20 cellular contexts compared by ENCODE assay signal in the genomic region with DNA sequence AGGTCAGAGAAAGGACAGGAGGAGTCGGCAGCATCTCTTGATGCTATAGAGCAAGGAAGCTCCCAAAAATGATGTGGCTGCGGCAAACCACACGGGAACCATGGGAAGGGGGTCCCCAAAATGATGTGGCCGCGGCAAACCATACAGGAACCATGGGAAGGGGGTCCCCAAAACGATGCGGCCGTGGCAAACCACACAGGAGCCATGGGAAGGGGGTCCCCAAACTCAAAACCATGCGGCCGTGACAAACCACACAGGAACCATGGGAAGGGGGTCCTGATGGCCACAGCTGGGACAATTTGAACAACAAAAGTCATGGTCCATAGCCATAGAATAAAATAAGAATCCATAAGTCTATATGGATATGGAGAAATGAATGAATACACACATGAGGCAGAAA. TPM values are rescaled to one million over a fixed set of nuclear protein-coding genes. Genes with fewer than 3 reads are reported as not detected.
DNase-seq lines count a peak whose midpoint lies in the region; ATAC-seq and TF ChIP-seq lines count a peak whose summit lies in the region.
"Had no signal": no experiment of that assay in that cellular context is flagged by ENCODE, and none has a peak within 500 bp of the region (broad histone marks: within the 10 kb centered on the region; RNA-seq: fewer than 3 reads in every experiment).

No MANE protein-coding gene starts in this region.

- no peak overlapping the region for H2AK5ac ChIP-seq in neuronal stem cell (ENCODE audit: low read depth, low read length)

- H2AFZ ChIP-seq in neuronal stem cell (ENCODE audit: low read length) = no peak overlapping the region
- H2AFZ ChIP-seq: GM23248 had no signal

- H3K4me1 Mint-ChIP-seq in CD14-positive monocyte = no peaks in the 10 kb centered on the region

- no peak overlapping the region for H2BK120ac ChIP-seq in neuronal stem cell (ENCODE audit: low read depth, low read length)

- H3K4me2 ChIP-seq in neuronal stem cell (ENCODE audit: insufficient read depth, low read length, poor library complexity, severe bottlenecking) = no peak overlapping the region
- H3K4me2 ChIP-seq: BLaER1 treated with 17β-estradiol and CSF1 and Interleukin-3, amounts not matched to agents 10 nM and 100 nM had no signal

- H3K4me1 ChIP-seq in neuronal stem cell (ENCODE audit: control insufficient read depth in 2 of 2, insufficient read depth in 1 of 2, low read depth in 1 of 2, low read length in 2 of 2) (no peaks in the 10 kb centered on the region), spleen (peaks cover 0 to 6% (median 3%) of the 10 kb centered on the region in 6 donors), upper lobe of right lung (no peaks in the 10 kb centered on the region)
- H3K4me1 ChIP-seq: BE2C had no signal

- H2BK12ac ChIP-seq in neuronal stem cell (ENCODE audit: low read length) = no peak overlapping the region

- H4K91ac ChIP-seq in neuronal stem cell (ENCODE audit: low read depth, low read length, poor library complexity) = no peak overlapping the region

- H2BK5ac ChIP-seq in neuronal stem cell (ENCODE audit: low read length) = no peak overlapping the region

- H3K9me3 Mint-ChIP-seq in CD14-positive monocyte = peaks cover 0 to 2% (median 0%) of the 10 kb centered on the region in 7 donors

- H4K8ac ChIP-seq in neuronal stem cell (ENCODE audit: low read depth, low read length) = no peak overlapping the region

- H3K23ac ChIP-seq in neuronal stem cell (ENCODE audit: low read depth, low read length, poor library complexity) = no peak overlapping the region

- no peak for TF ChIP-seq POLR2A in spleen (IDR thresholded peaks at IDR 0.05)

- H3K18ac ChIP-seq in neuronal stem cell (ENCODE audit: low read length) = peak overlapping the region; percentile 9

- H2BK15ac ChIP-seq in neuronal stem cell (ENCODE audit: low read length) = no peak overlapping the region

- no peak overlapping the region for H3K4ac ChIP-seq in neuronal stem cell (ENCODE audit: low read length)

- DNase-seq in CD14-positive monocyte (ENCODE audit: low spot score) (peak; percentile 5), neuronal stem cell (ENCODE audit: low spot score) (no peak), spleen (peak; percentile 22), upper lobe of right lung (peak; percentile 27), NCI-H1092 treated with DMSO at 0.1 percent for 48 hours (lab: John Stamatoyannopoulos, UW) (no peak)
- DNase-seq: BE2C; Calu3; CD4-positive, alpha-beta memory T cell; COR-L47; DMS53; DMS79 treated with DMSO at 0.1 percent for 48 hours; GF-D8; H7; HCEC 1CT had no signal

- no peak overlapping the region for H3K27ac Mint-ChIP-seq in CD14-positive monocyte
- H3K27ac Mint-ChIP-seq: CD4-positive, alpha-beta memory T cell had no signal

- H3K79me1 ChIP-seq in neuronal stem cell (ENCODE audit: low read depth, low read length) = no peaks in the 10 kb centered on the region

- no peaks in the 10 kb centered on the region for H3K36me3 Mint-ChIP-seq in CD14-positive monocyte
- H3K36me3 Mint-ChIP-seq: CD4-positive, alpha-beta memory T cell had no signal

- H3K4me3 Mint-ChIP-seq in CD14-positive monocyte = no peak overlapping the region
- H3K4me3 Mint-ChIP-seq: CD4-positive, alpha-beta memory T cell had no signal

- H3K36me3 ChIP-seq in neuronal stem cell (replicated peaks in 1 of 2; ENCODE audit: control insufficient read depth in 2 of 2, insufficient read depth in 2 of 2, low read length in 2 of 2) = no peaks in the 10 kb centered on the region
- H3K36me3 ChIP-seq in spleen = no peaks in the 10 kb centered on the region
- no peaks in the 10 kb centered on the region for H3K36me3 ChIP-seq in upper lobe of right lung
- H3K36me3 ChIP-seq: BE2C; BLaER1 treated with 17β-estradiol and CSF1 and Interleukin-3, amounts not matched to agents 10 nM and 100 nM had no signal

- intact Hi-C loops in CD14-positive monocyte (cut with micrococcal nuclease) = loop anchor here in 1 of 2 donors (10.0 kb wide), 1 partner anchor 332 kb away; the partner anchor contains the start of gene INHBB
- intact Hi-C loops in spleen (cut with DNase I; ENCODE audit: low total_unique reads) = loop anchor here (5.0 kb wide), 1 partner anchor 335 kb away; no protein-coding TSS in a partner anchor
- intact Hi-C loops in upper lobe of right lung (cut with DNase I) = loop anchor here (10.0 kb wide), 1 partner anchor 102 kb away; no protein-coding TSS in a partner anchor

- H3K27ac ChIP-seq in neuronal stem cell (replicated peaks; ENCODE audit: low read length) (no peak overlapping the region), spleen (no peak overlapping the region), upper lobe of right lung (no peak overlapping the region)
- H3K27ac ChIP-seq: 22Rv1; BLaER1 treated with 17β-estradiol and CSF1 and Interleukin-3, amounts not matched to agents 10 nM and 100 nM had no signal

- no CpG with 5 or more reads among the region's 10 CpGs for WGBS in neuronal stem cell (ENCODE audit: extremely low coverage in 2 of 2, insufficient read length in 2 of 2, insufficient replicate concordance in 1 of 2), 2 donors
- WGBS in spleen, 5 donors = 83 to 93% (median 87%) methylated on average over 10 of the region's 10 CpGs

- H3K4me3 ChIP-seq in neuronal stem cell (ENCODE audit: low read length in 2 of 2) (no peak overlapping the region), spleen (no peak overlapping the region), upper lobe of right lung (no peak overlapping the region)
- H3K4me3 ChIP-seq: BLaER1 treated with 17β-estradiol and CSF1 and Interleukin-3, amounts not matched to agents 10 nM and 100 nM; GM23248 had no signal

- H3K27me3 Mint-ChIP-seq in CD14-positive monocyte (ENCODE audit: low read depth in 3 of 3) = peaks cover 5 to 29% (median 10%) of the 10 kb centered on the region in 3 donors

- H3K27me3 ChIP-seq in neuronal stem cell (ENCODE audit: control insufficient read depth in 3 of 3, insufficient read depth in 3 of 3, low read depth in 1 of 3, low read length in 3 of 3) = peaks cover 0 to 63% (median 18%) of the 10 kb centered on the region in 3 experiments
- H3K27me3 ChIP-seq in spleen (replicated peaks in 1 of 7) = peaks cover 0 to 89% (median 22%) of the 10 kb centered on the region in 7 donors
- peaks cover 18% of the 10 kb centered on the region for H3K27me3 ChIP-seq in upper lobe of right lung
- H3K27me3 ChIP-seq: BE2C had no signal

- no peak for ATAC-seq in upper lobe of right lung
- ATAC-seq in HG03095 (IDR thresholded peaks at IDR 0.05; ENCODE audit: unreplicated experiment) = no peak
- no peak for ATAC-seq in GM21423 (IDR thresholded peaks at IDR 0.05; ENCODE audit: unreplicated experiment)

- H3K9me3 ChIP-seq in neuronal stem cell (replicated peaks in 1 of 2; ENCODE audit: control insufficient read depth in 2 of 2, insufficient read depth in 1 of 2, low read depth in 1 of 2, low read length in 2 of 2) (peaks cover 0 to 2% of the 10 kb centered on the region in 2 donors), spleen (no peaks in the 10 kb centered on the region), upper lobe of right lung (no peaks in the 10 kb centered on the region)
- H3K9me3 ChIP-seq: BE2C; BLaER1 treated with 17β-estradiol and CSF1 and Interleukin-3, amounts not matched to agents 10 nM and 100 nM had no signal

- no peak overlapping the region for H3K9ac ChIP-seq in neuronal stem cell (ENCODE audit: low read depth, low read length, poor library complexity)
- H3K9ac ChIP-seq: BLaER1 treated with 17β-estradiol and CSF1 and Interleukin-3, amounts not matched to agents 10 nM and 100 nM had no signal

- TF ChIP-seq CTCF in CD14-positive monocyte (IDR thresholded peaks at IDR 0.05) = no peak
- no peak for TF ChIP-seq CTCF in spleen (IDR thresholded peaks at IDR 0.05 in 8 of 11, conservative IDR thresholded peaks at IDR 0.05 in 3 of 11)
- TF ChIP-seq CTCF in upper lobe of right lung (IDR thresholded peaks at IDR 0.05) = no peak

- H3K14ac ChIP-seq in neuronal stem cell (ENCODE audit: low read length) = no peak overlapping the region

RNA-seq across cellular contexts. Expression of gene GLI2, which starts 58.4 kb away (rescaled TPM):
- polyA plus RNA-seq in CD14-positive monocyte (not detected), spleen (under 1 TPM; 0.22 to 0.32 (median 0.23) TPM)
- 26.2 TPM for polyA plus RNA-seq in neuronal stem cell (2013, experiment 1 of 2)
- polyA plus RNA-seq in neuronal stem cell (2013, experiment 2 of 2) = 27.3 TPM
- total RNA-seq in spleen (10 to 100 TPM in 1 of 7 donors, 1 to 10 TPM in 5, under 1 TPM in 1; 0.51 to 10.6 (median 1.7) TPM), upper lobe of right lung (4.7 TPM)
- total RNA-seq: CD4-positive, alpha-beta memory T cell; G401 had no signal
- polyA plus RNA-seq: CD4-positive, alpha-beta memory T cell had no signal

Comparison
In these comparisons a context has a peak if more than half of its experiments do, and no peak if none do; other contexts are left out.
1. DNase-seq: peak in CD14-positive monocyte (single experiment), spleen (single experiment) and upper lobe of right lung (single experiment); none in neuronal stem cell (single experiment) and NCI-H1092 treated with DMSO at 0.1 percent for 48 hours (single experiment).